ENCODE assay signal across 20 cellular contexts in the genomic region with DNA sequence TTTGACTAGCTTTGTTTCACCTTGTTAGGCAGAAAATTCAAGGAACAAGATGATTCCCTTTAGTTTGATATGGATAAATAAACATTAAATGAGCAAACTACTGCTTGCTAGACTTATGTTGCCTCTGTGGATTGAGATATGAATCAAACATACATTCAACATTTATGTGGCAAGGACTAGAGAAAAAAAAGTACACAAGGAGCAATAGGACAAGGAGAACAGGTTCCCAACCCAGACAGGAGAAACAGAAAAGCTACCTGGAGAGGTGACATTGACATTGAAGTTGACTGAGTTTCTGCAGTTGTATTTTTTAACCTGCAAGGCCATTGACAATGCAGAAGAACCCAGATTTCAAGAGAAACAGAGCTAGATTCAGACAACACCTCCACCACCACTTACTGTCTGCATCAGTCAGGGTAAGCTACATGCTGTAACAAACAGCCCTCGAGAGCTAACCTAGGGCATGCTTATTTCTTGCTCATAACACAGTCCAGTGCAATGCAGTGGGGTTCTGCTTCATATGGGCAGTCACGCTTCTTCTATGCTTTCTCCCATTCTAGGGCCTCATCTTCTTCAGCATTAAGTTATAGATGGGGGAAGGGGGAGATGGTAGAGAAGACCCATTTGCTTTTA.
"Had no signal": no experiment of that assay in that cellular context is flagged by ENCODE, and none has a peak within 500 bp of the region (broad histone marks: within the 10 kb centered on the region; RNA-seq: fewer than 3 reads in every experiment).

No MANE protein-coding gene starts in this region.

- H3K4me3 ChIP-seq: colonic mucosa, hepatocyte, left ventricle myocardium inferior, lung, mucosa of descending colon, right atrium auricular region, testis, tibial nerve had no signal

- H3K36me3 Mint-ChIP-seq: naive thymus-derived CD8-positive, alpha-beta T cell had no signal

- H3K9me3 Mint-ChIP-seq: stimulated activated naive CD8-positive, alpha-beta T cell treated with anti-CD3 and anti-CD28 coated beads, Interleukin-15, Interleukin-2, amounts not matched to agents 100 ng/mL and 50 ng/mL, for 24 hours had no signal

- H3K27ac Mint-ChIP-seq: endodermal cell; naive thymus-derived CD8-positive, alpha-beta T cell; stimulated activated naive CD8-positive, alpha-beta T cell treated with anti-CD3 and anti-CD28 coated beads, Interleukin-15, Interleukin-2, amounts not matched to agents 100 ng/mL and 50 ng/mL, for 24 hours had no signal

- H3K4me1 ChIP-seq: colonic mucosa, left ventricle myocardium inferior, testis, tibial nerve had no signal

- H3K27ac ChIP-seq: colonic mucosa, foreskin keratinocyte, hepatocyte, left ventricle myocardium inferior, right atrium auricular region, testis, tibial nerve had no signal

- DNase-seq: colonic mucosa; dermis blood vessel endothelial cell; endodermal cell; erythroblast; foreskin keratinocyte; kidney; left cardiac atrium; left ventricle myocardium inferior; mesenchymal stem cell; mucosa of descending colon; naive thymus-derived CD8-positive, alpha-beta T cell; posterior cingulate gyrus; small intestine; stimulated activated CD4-positive, alpha-beta T cell treated with anti-CD3 and anti-CD28 coated beads, Interleukin-12 subunit alpha, Interleukin-12 subunit beta, amount 100 ng/mL, for 4 hours; testis had no signal

- H3K9me3 ChIP-seq: colonic mucosa, left ventricle myocardium inferior, right atrium auricular region, testis, tibial nerve had no signal

- H3K27me3 ChIP-seq: colonic mucosa, hepatocyte, right atrium auricular region, testis, tibial nerve had no signal

- H3K36me3 ChIP-seq: colonic mucosa, left ventricle myocardium inferior, right atrium auricular region, tibial nerve had no signal

- H3K4me3 Mint-ChIP-seq: endodermal cell; naive thymus-derived CD8-positive, alpha-beta T cell; stimulated activated naive CD8-positive, alpha-beta T cell treated with anti-CD3 and anti-CD28 coated beads, Interleukin-15, Interleukin-2, amounts not matched to agents 100 ng/mL and 50 ng/mL, for 24 hours had no signal
